Comparison of ENCODE assay signal across 8 cellular contexts in genomic region chr13:28707629-28708427, GRCh38. TPM values are rescaled to one million over a fixed set of nuclear protein-coding genes. Genes with fewer than 3 reads are reported as not detected.
DNase-seq lines count a peak whose midpoint lies in the region; ATAC-seq and TF ChIP-seq lines count a peak whose summit lies in the region.

No MANE protein-coding gene starts in this region.

- peaks cover 0 to 34% (median 4%) of the 10 kb centered on the region in 3 experiments for H3K36me3 ChIP-seq in naive thymus-derived CD4-positive, alpha-beta T cell (ENCODE audit: control insufficient read depth in 2 of 3, insufficient read depth in 3 of 3, low read length in 3 of 3)

- peak; percentile 42 for DNase-seq in GF-D8 (lab: John Stamatoyannopoulos, UW)
- DNase-seq in activated CD8-positive, alpha-beta T cell treated with anti-CD3 and anti-CD28 coated beads for 36 hours, result peak; percentile 12
- no peak for DNase-seq in naive thymus-derived CD4-positive, alpha-beta T cell
- no peak for DNase-seq in NCI-H1105 treated with DMSO at 0.1 percent for 48 hours (lab: John Stamatoyannopoulos, UW)
- no peak for DNase-seq in NCI-H82 (lab: John Stamatoyannopoulos, UW)
- DNase-seq in HEK293T (ENCODE audit: extremely low spot score), result no peak

- H3K36me3 Mint-ChIP-seq in activated CD8-positive, alpha-beta T cell treated with anti-CD3 and anti-CD28 coated beads for 36 hours (ENCODE audit: low read depth), result peaks cover 21% of the 10 kb centered on the region
- peaks cover 8 to 64% (median 34%) of the 10 kb centered on the region in 5 donors for H3K36me3 Mint-ChIP-seq in naive thymus-derived CD4-positive, alpha-beta T cell

- no peaks in the 10 kb centered on the region for H3K27me3 Mint-ChIP-seq in activated CD8-positive, alpha-beta T cell treated with anti-CD3 and anti-CD28 coated beads for 36 hours
- no peaks in the 10 kb centered on the region for H3K27me3 Mint-ChIP-seq in naive thymus-derived CD4-positive, alpha-beta T cell

- TF ChIP-seq CTCF in activated CD8-positive, alpha-beta T cell treated with anti-CD3 and anti-CD28 coated beads for 36 hours (IDR thresholded peaks at IDR 0.05), result no peak

- ATAC-seq in GM19463 (IDR thresholded peaks at IDR 0.05; ENCODE audit: unreplicated experiment) (peak; percentile 99), HG03432 (IDR thresholded peaks at IDR 0.05; ENCODE audit: unreplicated experiment) (peak; percentile 99)
- ATAC-seq in activated CD8-positive, alpha-beta T cell treated with anti-CD3 and anti-CD28 coated beads for 36 hours, result peak; percentile 95
- ATAC-seq in naive thymus-derived CD4-positive, alpha-beta T cell, result peak; percentile 64

- no peaks in the 10 kb centered on the region for H3K9me3 Mint-ChIP-seq in activated CD8-positive, alpha-beta T cell treated with anti-CD3 and anti-CD28 coated beads for 36 hours
- peaks cover 0 to 6% (median 0%) of the 10 kb centered on the region in 11 donors for H3K9me3 Mint-ChIP-seq in naive thymus-derived CD4-positive, alpha-beta T cell

- H3K27me3 ChIP-seq in naive thymus-derived CD4-positive, alpha-beta T cell (ENCODE audit: control insufficient read depth in 2 of 2, insufficient read depth in 2 of 2, low read length in 2 of 2), result no peaks in the 10 kb centered on the region

- H3K9me3 ChIP-seq in naive thymus-derived CD4-positive, alpha-beta T cell (ENCODE audit: control insufficient read depth in 2 of 3, low read length in 3 of 3), result no peaks in the 10 kb centered on the region

- no peak overlapping the region for H3K27ac ChIP-seq in naive thymus-derived CD4-positive, alpha-beta T cell (ENCODE audit: low read depth, low read length)

- no peak overlapping the region for H3K4me3 ChIP-seq in naive thymus-derived CD4-positive, alpha-beta T cell (ENCODE audit: low read length)

- CTCF ChIA-PET in activated CD8-positive, alpha-beta T cell treated with anti-CD3 and anti-CD28 coated beads for 36 hours (lab: Charles Lee), result no interaction called here
- CTCF ChIA-PET in naive thymus-derived CD4-positive, alpha-beta T cell (lab: Charles Lee), result no interaction called here
- CTCF ChIA-PET in HEK293T (lab: Yijun Ruan, JAX), result no interaction called here

- POLR2A ChIA-PET in activated CD8-positive, alpha-beta T cell treated with anti-CD3 and anti-CD28 coated beads for 36 hours (lab: Charles Lee), result no interaction called here
- POLR2A ChIA-PET in naive thymus-derived CD4-positive, alpha-beta T cell (lab: Charles Lee), result interaction anchor here (0.5 kb wide), 1 partner anchor 12 kb away, joined by 3 read pairs; no protein-coding TSS in a partner anchor
- POLR2A ChIA-PET in HEK293T (lab: Yijun Ruan, JAX), result no interaction called here

- no peak overlapping the region for H3K4me3 Mint-ChIP-seq in activated CD8-positive, alpha-beta T cell treated with anti-CD3 and anti-CD28 coated beads for 36 hours
- H3K4me3 Mint-ChIP-seq in naive thymus-derived CD4-positive, alpha-beta T cell, result peak overlapping the region in 1 of 10 donors; percentile 9

- H3K4me1 ChIP-seq in naive thymus-derived CD4-positive, alpha-beta T cell (ENCODE audit: control insufficient read depth in 2 of 2, insufficient read depth in 2 of 2, low read length in 2 of 2), result no peaks in the 10 kb centered on the region

- H3K4me1 Mint-ChIP-seq in activated CD8-positive, alpha-beta T cell treated with anti-CD3 and anti-CD28 coated beads for 36 hours (ENCODE audit: low read depth), result peaks cover 12% of the 10 kb centered on the region
- peaks cover 0 to 11% (median 3%) of the 10 kb centered on the region in 7 donors for H3K4me1 Mint-ChIP-seq in naive thymus-derived CD4-positive, alpha-beta T cell

- no peak overlapping the region for H3K27ac Mint-ChIP-seq in activated CD8-positive, alpha-beta T cell treated with anti-CD3 and anti-CD28 coated beads for 36 hours
- peak overlapping the region in 2 of 9 donors; percentile 33 to 60 for H3K27ac Mint-ChIP-seq in naive thymus-derived CD4-positive, alpha-beta T cell

- intact Hi-C loops in activated CD8-positive, alpha-beta T cell treated with anti-CD3 and anti-CD28 coated beads for 36 hours (cut with micrococcal nuclease), result no loop called here
- intact Hi-C loops in naive thymus-derived CD4-positive, alpha-beta T cell (cut with micrococcal nuclease), result loop anchor here in 1 of 2 donors (1.0 to 2.0 kb wide), 2 partner anchors 10 to 1087 kb away; partner anchors contain the start of genes LNX2, POLR1D and SLC46A3

TF ChIP-seq in HEK293T, 16 proteins besides CTCF, POLR2A, EP300 and RAD21:
- TF ChIP-seq CTBP1 (IDR thresholded peaks at IDR 0.05; ENCODE audit: borderline replicate concordance), result no peak
- no peak for TF ChIP-seq BHLHE40 (IDR thresholded peaks at IDR 0.05; ENCODE audit: borderline replicate concordance)
- TF ChIP-seq, protein P1, sequence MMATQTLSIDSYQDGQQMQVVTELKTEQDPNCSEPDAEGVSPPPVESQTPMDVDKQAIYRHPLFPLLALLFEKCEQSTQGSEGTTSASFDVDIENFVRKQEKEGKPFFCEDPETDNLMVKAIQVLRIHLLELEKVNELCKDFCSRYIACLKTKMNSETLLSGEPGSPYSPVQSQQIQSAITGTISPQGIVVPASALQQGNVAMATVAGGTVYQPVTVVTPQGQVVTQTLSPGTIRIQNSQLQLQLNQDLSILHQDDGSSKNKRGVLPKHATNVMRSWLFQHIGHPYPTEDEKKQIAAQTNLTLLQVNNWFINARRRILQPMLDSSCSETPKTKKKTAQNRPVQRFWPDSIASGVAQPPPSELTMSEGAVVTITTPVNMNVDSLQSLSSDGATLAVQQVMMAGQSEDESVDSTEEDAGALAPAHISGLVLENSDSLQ (IDR thresholded peaks at IDR 0.05), result no peak
- no peak for TF ChIP-seq ARNT (IDR thresholded peaks at IDR 0.05)
- no peak for TF ChIP-seq FOXA1 (IDR thresholded peaks at IDR 0.05)
- no peak for TF ChIP-seq TARDBP (IDR thresholded peaks at IDR 0.05)
- TF ChIP-seq SP1 (IDR thresholded peaks at IDR 0.05), result no peak
- no peak for TF ChIP-seq LEF1 (IDR thresholded peaks at IDR 0.05; ENCODE audit: borderline replicate concordance)
- no peak for TF ChIP-seq SUZ12 (IDR thresholded peaks at IDR 0.05)
- TF ChIP-seq FOXK2 (IDR thresholded peaks at IDR 0.05), result no peak
- TF ChIP-seq ELF4 (IDR thresholded peaks at IDR 0.05), result no peak
- no peak for TF ChIP-seq ZNF384 (IDR thresholded peaks at IDR 0.05)
- no peak for TF ChIP-seq FOXM1 (IDR thresholded peaks at IDR 0.05; ENCODE audit: borderline replicate concordance)
- TF ChIP-seq NFRKB (IDR thresholded peaks at IDR 0.05), result no peak

RNA-seq across cellular contexts. Expression of gene SLC46A3, which starts 10.9 kb away (rescaled TPM):
- total RNA-seq in activated CD8-positive, alpha-beta T cell treated with anti-CD3 and anti-CD28 coated beads for 36 hours, result 1 to 10 TPM; 3.2 to 3.4 TPM
- 10 to 100 TPM; 11.1 to 23.6 (median 12.0) TPM for total RNA-seq in naive thymus-derived CD4-positive, alpha-beta T cell
- 10 to 100 TPM; 34.2 to 39.8 TPM for polyA plus RNA-seq in naive thymus-derived CD4-positive, alpha-beta T cell

RNA-seq across cellular contexts. Expression of gene POMP, which starts 48.9 kb away (rescaled TPM):
- 100 to 1,000 TPM; 106 to 116 TPM for total RNA-seq in activated CD8-positive, alpha-beta T cell treated with anti-CD3 and anti-CD28 coated beads for 36 hours
- 10 to 100 TPM; 18.8 to 97.0 (median 21.2) TPM for total RNA-seq in naive thymus-derived CD4-positive, alpha-beta T cell
- polyA plus RNA-seq in naive thymus-derived CD4-positive, alpha-beta T cell, result 10 to 100 TPM; 67.0 to 78.7 TPM

Comparison
In these comparisons a context has a peak if more than half of its experiments do, and no peak if none do; other contexts are left out.
1. DNase-seq: peak in GF-D8 (single experiment) and activated CD8-positive, alpha-beta T cell treated with anti-CD3 and anti-CD28 coated beads for 36 hours (single experiment); none in naive thymus-derived CD4-positive, alpha-beta T cell (0 of 9), NCI-H1105 treated with DMSO at 0.1 percent for 48 hours (single experiment), NCI-H82 (single experiment) and HEK293T (single experiment).
2. Peak in every context shown above with its lines, with median percentiles within 50 percentile points of each other: ATAC-seq.